ENCODE assay signal across 8 cellular contexts in the genomic region with DNA sequence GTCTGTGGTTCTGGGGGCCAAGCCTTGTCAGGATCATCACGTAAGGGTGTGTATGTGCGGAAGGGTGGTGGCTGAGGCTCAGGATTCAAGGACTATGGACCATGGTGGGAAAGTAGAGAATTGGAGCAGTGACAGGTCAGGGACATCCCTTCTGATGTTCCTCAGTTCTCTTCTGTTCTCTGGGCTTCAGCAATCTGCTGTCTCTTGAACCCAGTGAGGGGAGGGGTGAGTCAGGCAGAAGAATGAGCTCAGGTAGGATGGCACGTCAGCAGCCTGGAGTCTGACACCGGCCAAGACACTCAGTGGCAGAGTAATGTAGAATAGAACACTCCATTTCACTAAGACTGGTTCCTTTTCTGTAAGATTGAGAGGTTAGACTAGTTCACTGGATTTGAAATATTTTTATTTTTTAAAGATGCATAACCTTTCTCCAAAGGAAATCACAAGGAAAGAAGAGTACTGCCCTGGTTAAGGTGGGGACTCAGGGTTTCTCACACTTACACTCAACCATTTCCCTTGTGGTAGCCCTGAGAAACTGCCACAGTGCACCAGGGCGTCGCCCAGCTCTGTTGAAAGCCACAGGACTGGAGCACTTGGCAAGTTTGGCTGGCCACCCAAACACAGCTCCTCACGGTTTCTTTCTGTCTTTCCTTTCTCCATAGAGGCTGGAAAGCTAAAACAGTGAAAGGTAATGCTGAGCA. TPM values are rescaled to one million over a fixed set of nuclear protein-coding genes. Genes with fewer than 3 reads are reported as not detected.
DNase-seq lines count a peak whose midpoint lies in the region; ATAC-seq and TF ChIP-seq lines count a peak whose summit lies in the region.

No MANE protein-coding gene starts in this region.

- H3K36me3 Mint-ChIP-seq in activated T-cell treated with anti-CD3 and anti-CD28 coated beads, Interleukin-2, amount 50 U/mL, for 4 hours (ENCODE audit: insufficient read depth) = no peaks in the 10 kb centered on the region

- H3K4me1 Mint-ChIP-seq in activated T-cell treated with anti-CD3 and anti-CD28 coated beads, Interleukin-2, amount 50 U/mL, for 4 hours (ENCODE audit: low read depth) = peaks cover 62% of the 10 kb centered on the region

- H3K27ac ChIP-seq in KMS-11 = no peak overlapping the region
- H3K27ac ChIP-seq in fibroblast of lung (ENCODE audit: insufficient read depth, low read length) = peak overlapping the region; percentile 100
- peak overlapping the region; percentile 68 for H3K27ac ChIP-seq in skeletal muscle tissue (ENCODE audit: low read depth, low read length)

- H3K27me3 ChIP-seq in KMS-11 (ENCODE audit: insufficient read depth, low read depth) = no peaks in the 10 kb centered on the region
- no peaks in the 10 kb centered on the region for H3K27me3 ChIP-seq in fibroblast of lung (ENCODE audit: control insufficient read depth, insufficient read depth, low read length)
- H3K27me3 ChIP-seq in skeletal muscle tissue (ENCODE audit: control insufficient read depth in 3 of 3, insufficient read depth in 3 of 3, low read length in 3 of 3) = peaks cover 0 to 11% (median 2%) of the 10 kb centered on the region in 3 donors

- no peaks in the 10 kb centered on the region for H3K36me3 ChIP-seq in KMS-11 (ENCODE audit: insufficient read depth)
- no peaks in the 10 kb centered on the region for H3K36me3 ChIP-seq in fibroblast of lung (ENCODE audit: control insufficient read depth, insufficient read depth, low read length)
- no peaks in the 10 kb centered on the region for H3K36me3 ChIP-seq in skeletal muscle tissue (ENCODE audit: control insufficient read depth in 3 of 3, insufficient read depth in 3 of 3, low read length in 3 of 3)

- no peak overlapping the region for H3K4me2 ChIP-seq in KMS-11
- peak overlapping the region; percentile 93 for H3K4me2 ChIP-seq in fibroblast of lung (ENCODE audit: extremely low read depth, insufficient read depth, low read length)

- ATAC-seq in GM18909 (IDR thresholded peaks at IDR 0.05; ENCODE audit: poor library complexity, unreplicated experiment) (peak; percentile 73), HG03108 (IDR thresholded peaks at IDR 0.05; ENCODE audit: unreplicated experiment) (no peak)
- ATAC-seq in activated T-cell treated with anti-CD3 and anti-CD28 coated beads, Interleukin-2, amount 50 U/mL, for 4 hours = peak; percentile 72 to 77

- H3K9me3 ChIP-seq in fibroblast of lung (ENCODE audit: control insufficient read depth, insufficient read depth, low read depth, low read length) (no peaks in the 10 kb centered on the region), skeletal muscle tissue (ENCODE audit: control insufficient read depth in 3 of 3, low read length in 3 of 3) (no peaks in the 10 kb centered on the region)

- peaks cover 3% of the 10 kb centered on the region for H3K9me3 Mint-ChIP-seq in activated T-cell treated with anti-CD3 and anti-CD28 coated beads, Interleukin-2, amount 50 U/mL, for 4 hours

- H4K20me1 ChIP-seq in KMS-11 (ENCODE audit: insufficient read depth) = no peaks in the 10 kb centered on the region
- H4K20me1 ChIP-seq in fibroblast of lung (ENCODE audit: control insufficient read depth, extremely low read depth, insufficient read depth, low read length) = no peaks in the 10 kb centered on the region

- no peak overlapping the region for H3K4me3 ChIP-seq in KMS-11 (IDR thresholded peaks at IDR 0.05; ENCODE audit: insufficient read depth, low read depth, low read length)
- H3K4me3 ChIP-seq in fibroblast of lung (replicated peaks in 1 of 4; ENCODE audit: control extremely low read depth in 1 of 4, insufficient read depth in 1 of 4, low read depth in 3 of 4, low read length in 4 of 4) = peak overlapping the region in 2 of 4 experiments; percentile 0 to 47
- peak overlapping the region in 2 of 3 donors; percentile 27 to 52 for H3K4me3 ChIP-seq in skeletal muscle tissue (ENCODE audit: low read length in 3 of 3)

- no peaks in the 10 kb centered on the region for H3K27me3 Mint-ChIP-seq in activated T-cell treated with anti-CD3 and anti-CD28 coated beads, Interleukin-2, amount 50 U/mL, for 4 hours (ENCODE audit: low read depth)

- H3K9ac ChIP-seq in KMS-11 (no peak overlapping the region), fibroblast of lung (ENCODE audit: insufficient read depth, low read length) (peak overlapping the region; percentile 82), skeletal muscle tissue (ENCODE audit: low read depth in 1 of 3, low read length in 3 of 3) (peak overlapping the region; percentile 16 to 45 (median 40))

- TF ChIP-seq CTCF in KMS-11 (conservative IDR thresholded peaks at IDR 0.05; ENCODE audit: low read depth, low read length) (no peak), fibroblast of lung (conservative IDR thresholded peaks at IDR 0.05 in 1 of 2, IDR thresholded peaks at IDR 0.05 in 1 of 2; ENCODE audit: low read depth in 1 of 2, low read length in 2 of 2) (peak in 1 of 2 donors; percentile 33)

- H2AFZ ChIP-seq in KMS-11 (ENCODE audit: low read depth) (peak overlapping the region; percentile 36; the same call in 1 of the 2 replicates), fibroblast of lung (ENCODE audit: low read length) (no peak overlapping the region)

- no peaks in the 10 kb centered on the region for H3K79me2 ChIP-seq in KMS-11 (ENCODE audit: insufficient read depth, low read depth)
- H3K79me2 ChIP-seq in fibroblast of lung (ENCODE audit: control insufficient read depth, insufficient read depth, low read length) = no peaks in the 10 kb centered on the region

- no peak for DNase-seq in activated T-cell treated with anti-CD3 and anti-CD28 coated beads, Interleukin-2, amount 50 U/mL, for 4 hours
- DNase-seq in fibroblast of lung (ENCODE audit: low read depth in 2 of 2) = peak; percentile 81 to 82
- no peak for DNase-seq in NCI-H2029 treated with DMSO at 0.1 percent for 48 hours (lab: John Stamatoyannopoulos, UW)
- no peak for DNase-seq in NCI-H2081 (lab: John Stamatoyannopoulos, UW)

- no peak overlapping the region for H3K4me3 Mint-ChIP-seq in activated T-cell treated with anti-CD3 and anti-CD28 coated beads, Interleukin-2, amount 50 U/mL, for 4 hours

- H3K4me1 ChIP-seq in KMS-11 (ENCODE audit: low read depth, poor library complexity, severe bottlenecking) = peaks cover 13% of the 10 kb centered on the region
- peaks cover 46% of the 10 kb centered on the region for H3K4me1 ChIP-seq in fibroblast of lung (ENCODE audit: control insufficient read depth, extremely low read depth, insufficient read depth, low read length)
- H3K4me1 ChIP-seq in skeletal muscle tissue (ENCODE audit: control insufficient read depth in 3 of 3, insufficient read depth in 3 of 3, low read length in 3 of 3) = peaks cover 29 to 38% (median 32%) of the 10 kb centered on the region in 3 donors

RNA-seq across cellular contexts. Expression of gene MICAL2, which starts 23.2 kb away (rescaled TPM):
- total RNA-seq in activated T-cell treated with anti-CD3 and anti-CD28 coated beads, Interleukin-2, amount 50 U/mL, for 4 hours = 100 to 1,000 TPM in 1 of 3 donors, 10 to 100 TPM in 2; 70.3 to 118 (median 71.4) TPM
- total RNA-seq in fibroblast of lung (88.6 and 275 TPM in 2 replicates), skeletal muscle tissue (35.5 TPM)
- polyA plus RNA-seq in fibroblast of lung = 78.5 and 120 TPM in 2 replicates
- 125 and 167 TPM in 2 replicates for polyA plus RNA-seq in fibroblast of lung (2012)
- polyA minus RNA-seq in fibroblast of lung (ENCODE audit: low replicate concordance) = 234 and 390 TPM in 2 replicates

Comparison
In these comparisons a context has a peak if more than half of its experiments do, and no peak if none do; other contexts are left out.
1. DNase-seq: peak in fibroblast of lung (2 of 2); none in activated T-cell treated with anti-CD3 and anti-CD28 coated beads, Interleukin-2, amount 50 U/mL, for 4 hours (single experiment), NCI-H2029 treated with DMSO at 0.1 percent for 48 hours (single experiment) and NCI-H2081 (0 of 2).